ENCODE assay signal across 9 cellular contexts in the genomic region with DNA sequence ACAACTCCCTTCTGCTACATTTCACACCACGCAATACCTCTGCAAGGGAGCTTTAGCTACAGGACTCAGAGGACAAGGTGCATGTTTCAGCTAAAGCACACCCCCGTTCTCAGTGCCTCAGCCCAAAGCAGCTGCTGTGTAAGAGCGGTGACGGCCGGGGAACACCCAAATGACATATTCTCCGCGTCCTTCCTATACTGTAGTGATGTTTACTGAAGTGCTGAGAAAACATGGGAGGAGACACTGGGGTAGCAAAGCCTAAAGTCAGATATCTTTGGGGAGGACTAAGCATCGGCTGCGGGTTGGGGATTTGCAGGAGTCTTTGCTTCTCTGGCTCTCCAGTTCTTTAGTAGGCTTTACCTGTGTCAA. TPM values are rescaled to one million over a fixed set of nuclear protein-coding genes. Genes with fewer than 3 reads are reported as not detected.
DNase-seq lines count a peak whose midpoint lies in the region; ATAC-seq, FAIRE-seq and TF ChIP-seq lines count a peak whose summit lies in the region.
"Had no signal": no experiment of that assay in that cellular context is flagged by ENCODE, and none has a peak within 500 bp of the region (broad histone marks: within the 10 kb centered on the region; RNA-seq: fewer than 3 reads in every experiment).

No MANE protein-coding gene starts in this region.

- H3K36me3 Mint-ChIP-seq in MCF 10A (ENCODE audit: insufficient read depth, unreplicated experiment): peaks cover 6% of the 10 kb centered on the region
- no peaks in the 10 kb centered on the region for H3K36me3 Mint-ChIP-seq in astrocyte (ENCODE audit: low read depth, unreplicated experiment)

- H3K27ac Mint-ChIP-seq in MCF 10A (ENCODE audit: low read depth, unreplicated experiment) (no peak overlapping the region), astrocyte (ENCODE audit: unreplicated experiment) (no peak overlapping the region)
- H3K27ac Mint-ChIP-seq: nephron had no signal

- H3K4me3 ChIP-seq in astrocyte (ENCODE audit: insufficient read depth, low read depth, low read length) (peak overlapping the region; percentile 73), liver (ENCODE audit: low read depth in 1 of 3, low read length in 3 of 3) (peak overlapping the region; percentile 78 to 96 (median 81)), thoracic aorta (peak overlapping the region; percentile 78)

- FAIRE-seq in astrocyte (lab: Jason Lieb, UNC): no peak

- H3K9me3 ChIP-seq in astrocyte (ENCODE audit: insufficient read depth, low read depth, low read length) (no peaks in the 10 kb centered on the region), liver (ENCODE audit: control insufficient read depth in 4 of 4, low read length in 3 of 4) (no peaks in the 10 kb centered on the region), thoracic aorta (no peaks in the 10 kb centered on the region)

- TF ChIP-seq CTCF in MCF 10A (IDR thresholded peaks at IDR 0.05; ENCODE audit: unreplicated experiment) (no peak), astrocyte (IDR thresholded peaks at IDR 0.05; ENCODE audit: insufficient read depth, low read depth, low read length) (no peak), liver (IDR thresholded peaks at IDR 0.05; ENCODE audit: low read depth, low read length, missing input control) (no peak), thoracic aorta (IDR thresholded peaks at IDR 0.05) (no peak)

- H3K27me3 ChIP-seq in astrocyte (ENCODE audit: insufficient read depth, low read length) (peaks cover 16% of the 10 kb centered on the region), liver (ENCODE audit: control insufficient read depth in 4 of 4, insufficient read depth in 4 of 4, low read length in 3 of 4) (no peaks in the 10 kb centered on the region), thoracic aorta (replicated peaks; ENCODE audit: insufficient read depth) (no peaks in the 10 kb centered on the region)

- TF ChIP-seq RAD21 in liver (IDR thresholded peaks at IDR 0.05): peak in 1 of 2 donors; percentile 43

- H3K9ac ChIP-seq in astrocyte (ENCODE audit: low read length) (peak overlapping the region; percentile 74), liver (ENCODE audit: low read depth in 1 of 2, low read length in 2 of 2) (peak overlapping the region; percentile 3 to 61)

- H3K36me3 ChIP-seq in astrocyte (ENCODE audit: insufficient read depth, low read length): no peaks in the 10 kb centered on the region
- H3K36me3 ChIP-seq in liver (ENCODE audit: control insufficient read depth in 4 of 4, insufficient read depth in 3 of 4, low read depth in 1 of 4, low read length in 3 of 4): no peaks in the 10 kb centered on the region
- no peaks in the 10 kb centered on the region for H3K36me3 ChIP-seq in thoracic aorta

- DNase-seq in T47D (ENCODE audit: low read depth in 1 of 2, low spot score in 1 of 2): peak; percentile 41 to 47
- DNase-seq in MCF 10A (ENCODE audit: unreplicated experiment): no peak
- no peak for DNase-seq in astrocyte (ENCODE audit: low read depth)
- DNase-seq in thoracic aorta (ENCODE audit: low spot score): no peak
- DNase-seq in AG08396 (ENCODE audit: low spot score): no peak
- DNase-seq in AG20443 (ENCODE audit: low spot score): no peak
- DNase-seq in AML-193 (lab: John Stamatoyannopoulos, UW): no peak

- H3K79me2 ChIP-seq in astrocyte (ENCODE audit: insufficient read depth, low read length): peaks cover 38% of the 10 kb centered on the region

- CTCF ChIA-PET in MCF 10A (lab: Yijun Ruan, JAX): interaction anchor here (0.5 to 2.2 kb wide), 12 partner anchors 10 to 280 kb away, joined by 3 to 15 read pairs (median 4); no protein-coding TSS in a partner anchor

- in situ Hi-C loops in T47D (cut with HindIII; ENCODE audit: low pct_unique_long_range_greater_than_20kb, low sequenced_read_pairs): no loop called here

- H3K4me3 Mint-ChIP-seq in MCF 10A (ENCODE audit: unreplicated experiment): no peak overlapping the region
- no peak overlapping the region for H3K4me3 Mint-ChIP-seq in astrocyte (ENCODE audit: unreplicated experiment)
- H3K4me3 Mint-ChIP-seq: nephron had no signal

- 18% methylated on average over 9 of the region's 9 CpGs for WGBS in liver

- H3K4me1 ChIP-seq in astrocyte (ENCODE audit: insufficient read depth, low read length) (peaks cover 19% of the 10 kb centered on the region), liver (ENCODE audit: control insufficient read depth in 4 of 4, insufficient read depth in 4 of 4, low read length in 3 of 4) (peaks cover 8 to 52% (median 34%) of the 10 kb centered on the region in 4 donors), thoracic aorta (ENCODE audit: control insufficient read depth in 1 of 2, low read depth in 2 of 2) (peaks cover 6 to 20% of the 10 kb centered on the region in 2 donors)

- H3K4me1 Mint-ChIP-seq in MCF 10A (ENCODE audit: insufficient read depth, unreplicated experiment) (peaks cover 7% of the 10 kb centered on the region), astrocyte (ENCODE audit: low read depth, unreplicated experiment) (peaks cover 8% of the 10 kb centered on the region)

- intact Hi-C loops in MCF 10A (cut with micrococcal nuclease): loop anchor here (1.0 to 5.0 kb wide), 2 partner anchors 62 to 173 kb away; no protein-coding TSS in a partner anchor

- H3K27me3 Mint-ChIP-seq in MCF 10A (ENCODE audit: insufficient read depth, unreplicated experiment) (no peaks in the 10 kb centered on the region), astrocyte (ENCODE audit: low read depth, unreplicated experiment) (peaks cover 9% of the 10 kb centered on the region)

- POLR2A ChIA-PET in MCF 10A (lab: Yijun Ruan, JAX): interaction anchor here (0.7 to 5.2 kb wide), 21 partner anchors 11 to 366 kb away, joined by 3 to 42 read pairs (median 6); no protein-coding TSS in a partner anchor

- no peaks in the 10 kb centered on the region for H3K9me3 Mint-ChIP-seq in MCF 10A (ENCODE audit: unreplicated experiment)
- H3K9me3 Mint-ChIP-seq in astrocyte (ENCODE audit: unreplicated experiment): no peaks in the 10 kb centered on the region
- H3K9me3 Mint-ChIP-seq: nephron had no signal

- H3K27ac ChIP-seq in astrocyte (ENCODE audit: low read depth, low read length): no peak overlapping the region
- peak overlapping the region; percentile 59 to 72 for H3K27ac ChIP-seq in liver (ENCODE audit: low read depth in 1 of 2, low read length in 2 of 2)
- H3K27ac ChIP-seq in thoracic aorta: no peak overlapping the region

- H2AFZ ChIP-seq in astrocyte (ENCODE audit: low read depth, low read length): no peak overlapping the region

- H3K4me2 ChIP-seq in astrocyte (ENCODE audit: low read length): peak overlapping the region; percentile 96

- ATAC-seq in thoracic aorta (ENCODE audit: insufficient number of reproducible peaks, low FRiP score, low read depth): no peak

- BruUV-seq in MCF 10A (replicated peaks; lab: Mats Ljungman, UMichigan): no TSS peak

- H4K20me1 ChIP-seq in astrocyte (ENCODE audit: insufficient read depth, low read length): peaks cover 18% of the 10 kb centered on the region

TF ChIP-seq in liver, 16 proteins besides CTCF, POLR2A, EP300 and RAD21 (continues in another document):
- TF ChIP-seq MAX (IDR thresholded peaks at IDR 0.05) (no peak), JUND (IDR thresholded peaks at IDR 0.05) (no peak), HNF4G (IDR thresholded peaks at IDR 0.05) (no peak), SP1 (IDR thresholded peaks at IDR 0.05) (peak; percentile 2), FOXA2 (IDR thresholded peaks at IDR 0.05) (no peak), GABPA (IDR thresholded peaks at IDR 0.05 in 1 of 2, conservative IDR thresholded peaks at IDR 0.05 in 1 of 2) (no peak), HNF4A (conservative IDR thresholded peaks at IDR 0.05) (peak; percentile 59 to 72), RXRA (IDR thresholded peaks at IDR 0.05) (no peak), ZBTB33 (IDR thresholded peaks at IDR 0.05) (no peak), YY1 (IDR thresholded peaks at IDR 0.05) (peak; percentile 33), NR2F2 (IDR thresholded peaks at IDR 0.05) (no peak), FOXA1 (IDR thresholded peaks at IDR 0.05) (no peak), TAF1 (conservative IDR thresholded peaks at IDR 0.05) (no peak)
- TF ChIP-seq, protein P1, sequence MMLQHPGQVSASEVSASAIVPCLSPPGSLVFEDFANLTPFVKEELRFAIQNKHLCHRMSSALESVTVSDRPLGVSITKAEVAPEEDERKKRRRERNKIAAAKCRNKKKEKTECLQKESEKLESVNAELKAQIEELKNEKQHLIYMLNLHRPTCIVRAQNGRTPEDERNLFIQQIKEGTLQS (IDR thresholded peaks at IDR 0.05): no peak

RNA-seq across cellular contexts. Expression of gene SLC22A23, which starts 1.7 kb away (rescaled TPM):
- total RNA-seq in MCF 10A (2022) (11.5 and 11.9 TPM in 2 replicates), astrocyte (3.7 and 5.7 TPM in 2 replicates), liver (10 to 100 TPM; 29.4 to 45.4 TPM), thoracic aorta (1 to 10 TPM; 5.1 to 9.7 TPM)
- 1 to 10 TPM; 4.9 to 9.9 TPM for polyA plus RNA-seq in liver

Comparison
In these comparisons a context has a peak if more than half of its experiments do, and no peak if none do; other contexts are left out.
1. DNase-seq: peak in T47D (2 of 2); none in MCF 10A (single experiment), astrocyte (single experiment), thoracic aorta (single experiment), AG08396 (single experiment), AG20443 (single experiment) and AML-193 (0 of 2).
2. H3K27ac ChIP-seq: peak in liver (2 of 2); none in astrocyte (single experiment) and thoracic aorta (0 of 2).
3. Peak in every context shown above with its lines, with median percentiles within 50 percentile points of each other: H3K4me3 ChIP-seq.